In the genomic region with DNA sequence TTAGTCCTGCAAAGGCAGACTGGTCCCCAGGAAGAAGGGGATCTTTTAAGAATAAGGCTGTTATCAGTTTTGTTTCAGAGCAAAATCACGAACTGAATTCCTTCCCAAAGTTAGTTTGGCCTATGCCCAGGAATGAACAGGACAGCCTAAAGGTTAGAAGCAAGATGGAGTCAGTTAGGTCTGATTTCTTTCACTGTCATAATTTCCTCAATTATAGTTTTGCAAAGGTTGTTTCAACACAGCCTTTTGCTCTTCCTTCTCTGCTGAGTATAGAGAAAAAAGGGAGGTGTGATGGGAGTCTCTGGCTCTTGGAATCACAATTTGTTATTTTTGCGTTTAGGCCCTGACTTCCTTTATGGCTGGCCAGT, we compare ENCODE assay signal across 22 cellular contexts. TPM values are rescaled to one million over a fixed set of nuclear protein-coding genes. Genes with fewer than 3 reads are reported as not detected.
DNase-seq lines count a peak whose midpoint lies in the region; ATAC-seq, FAIRE-seq and TF ChIP-seq lines count a peak whose summit lies in the region.
"Had no signal": no experiment of that assay in that cellular context is flagged by ENCODE, and none has a peak within 500 bp of the region (broad histone marks: within the 10 kb centered on the region; RNA-seq: fewer than 3 reads in every experiment).

No MANE protein-coding gene starts in this region.

- no peak for ATAC-seq in gastrocnemius medialis
- no peak for ATAC-seq in HG03280 (IDR thresholded peaks at IDR 0.05; ENCODE audit: unreplicated experiment)
- ATAC-seq: A549, HepG2 had no signal

- no peak overlapping the region for H3K14ac ChIP-seq in H1 (ENCODE audit: insufficient read length)

- peak overlapping the region; percentile 83 for H4K91ac ChIP-seq in H1 (replicated peaks; ENCODE audit: insufficient read length, low read length)

- no peak for TF ChIP-seq POLR2A in H1 (IDR thresholded peaks at IDR 0.05; ENCODE audit: control extremely low read depth in 1 of 2, low read depth in 2 of 2, low read length in 2 of 2)
- TF ChIP-seq POLR2A in gastrocnemius medialis (IDR thresholded peaks at IDR 0.05): no peak

- H3K27me3 ChIP-seq in HUES64 (ENCODE audit: insufficient read depth, low read length) (no peaks in the 10 kb centered on the region), H1 (replicated peaks in 1 of 4; ENCODE audit: control insufficient read depth in 3 of 4, extremely low read depth in 1 of 4, insufficient read depth in 3 of 4, low read length in 3 of 4) (0 out of 7 replicates have a peak, but pooled peaks cover 0 to 1% (median 0%) of the 10 kb centered on the region in 4 experiments), gastrocnemius medialis (no peaks in the 10 kb centered on the region)
- H3K27me3 ChIP-seq: BLaER1 had no signal

- no peak overlapping the region for H2BK12ac ChIP-seq in H1 (ENCODE audit: low read depth, low read length)

- H3K56ac ChIP-seq in H1 (replicated peaks; ENCODE audit: insufficient read length, low read depth, low read length): no peak overlapping the region

- peak overlapping the region; percentile 46 for H3K27ac Mint-ChIP-seq in nephron progenitor cell
- H3K27ac Mint-ChIP-seq: CD14-positive monocyte; CD4-positive, alpha-beta memory T cell had no signal

- peak overlapping the region; percentile 70 for H4K5ac ChIP-seq in H1 (ENCODE audit: insufficient read length, low read depth, low read length)

- POLR2A ChIA-PET in H1 (lab: Charles Lee; ENCODE audit: partially characterized antibody): no interaction called here

- H3K4me1 ChIP-seq in HUES64 (ENCODE audit: insufficient read depth, low read length): peaks cover 32% of the 10 kb centered on the region
- peaks cover 4 to 23% (median 17%) of the 10 kb centered on the region in 4 experiments for H3K4me1 ChIP-seq in H1 (replicated peaks in 1 of 4; ENCODE audit: control insufficient read depth in 3 of 4, insufficient read depth in 4 of 4, low read length in 3 of 4)
- no peaks in the 10 kb centered on the region for H3K4me1 ChIP-seq in gastrocnemius medialis
- H3K4me1 ChIP-seq: HAP-1 had no signal

- H2BK15ac ChIP-seq in H1 (ENCODE audit: low read length): no peak overlapping the region

- H2AFZ ChIP-seq in H1 (ENCODE audit: low read length): no peak overlapping the region

- H3K18ac ChIP-seq in H1 (ENCODE audit: extremely low read depth, low read length): peak overlapping the region; percentile 13; the same call in 1 of the 2 replicates

- no peaks in the 10 kb centered on the region for H3K23me2 ChIP-seq in H1 (ENCODE audit: low read depth, low read length)

- H3K9me3 Mint-ChIP-seq in nephron progenitor cell: peaks cover 14% of the 10 kb centered on the region

- no peaks in the 10 kb centered on the region for H3K36me3 Mint-ChIP-seq in nephron progenitor cell (ENCODE audit: low read depth)
- H3K36me3 Mint-ChIP-seq: CD14-positive monocyte; CD4-positive, alpha-beta memory T cell had no signal

- DNase-seq in H1 (ENCODE audit: low read depth in 1 of 2, low spot score in 2 of 2): no peak
- DNase-seq in nephron progenitor cell: no peak
- no peak for DNase-seq in activated naive CD4-positive, alpha-beta T cell treated with Interleukin-2 at 50 U/mL for 16 hours
- no peak for DNase-seq in gastrocnemius medialis
- DNase-seq in pons (ENCODE audit: low spot score): no peak
- DNase-seq: CD4-positive, alpha-beta memory T cell; DMS153; DMS79; GDM1; GOT3 had no signal

- H3K27me3 Mint-ChIP-seq in nephron progenitor cell (ENCODE audit: low read depth, poor library complexity): no peaks in the 10 kb centered on the region

- no peak overlapping the region for H3K23ac ChIP-seq in H1 (ENCODE audit: insufficient read length)

- H3K36me3 ChIP-seq in HUES64 (ENCODE audit: insufficient read depth, low read length): no peaks in the 10 kb centered on the region
- H3K36me3 ChIP-seq in H1 (ENCODE audit: control insufficient read depth in 2 of 4, insufficient read depth in 4 of 4, low read length in 3 of 4): peaks cover 0 to 6% (median 0%) of the 10 kb centered on the region in 4 experiments; a peak in 2 of 8 replicates
- no peaks in the 10 kb centered on the region for H3K36me3 ChIP-seq in gastrocnemius medialis
- H3K36me3 ChIP-seq: BLaER1, HAP-1 had no signal

- FAIRE-seq in H1 (lab: Jason Lieb, UNC): no peak
- FAIRE-seq: A549, GM12892, GM18507, HepG2 had no signal

- peak overlapping the region; percentile 95 for H2BK120ac ChIP-seq in H1 (replicated peaks; ENCODE audit: low read depth, low read length)

- H3K4me3 Mint-ChIP-seq in nephron progenitor cell: no peak overlapping the region
- H3K4me3 Mint-ChIP-seq: CD14-positive monocyte; CD4-positive, alpha-beta memory T cell had no signal

- no peaks in the 10 kb centered on the region for H3K79me2 ChIP-seq in H1 (ENCODE audit: control insufficient read depth in 1 of 2, insufficient read depth in 2 of 2, low read length in 2 of 2)

- no peak overlapping the region for H3K9ac ChIP-seq in HUES64 (ENCODE audit: low read depth, low read length)
- no peak overlapping the region for H3K9ac ChIP-seq in H1 (replicated peaks in 1 of 4; ENCODE audit: extremely low read depth in 1 of 4, low read depth in 3 of 4, low read length in 3 of 4)
- H3K9ac ChIP-seq: BLaER1, KMS-11 had no signal

- H3K4me1 Mint-ChIP-seq in nephron progenitor cell: peaks cover 47% of the 10 kb centered on the region
- H3K4me1 Mint-ChIP-seq: CD4-positive, alpha-beta memory T cell had no signal

- H3K4me3 ChIP-seq in HUES64 (ENCODE audit: low read length) (no peak overlapping the region), H1 (ENCODE audit: extremely low read depth in 1 of 4, insufficient read depth in 2 of 4, low read depth in 3 of 4, low read length in 4 of 4) (peak overlapping the region in 1 of 4 experiments; percentile 17; a peak in 1 of 8 replicates), gastrocnemius medialis (no peak overlapping the region)
- H3K4me3 ChIP-seq: A549, BLaER1, HAP-1 had no signal

- no peak overlapping the region for H4K8ac ChIP-seq in H1 (ENCODE audit: extremely low read depth, insufficient read depth, low read length)

- TF ChIP-seq CTCF in H1 (IDR thresholded peaks at IDR 0.05; ENCODE audit: control extremely low read depth in 1 of 3, insufficient read depth in 1 of 3, low read depth in 1 of 3, low read length in 3 of 3) (no peak), nephron progenitor cell (IDR thresholded peaks at IDR 0.05) (no peak), gastrocnemius medialis (IDR thresholded peaks at IDR 0.05 in 4 of 5, conservative IDR thresholded peaks at IDR 0.05 in 1 of 5) (no peak)

- in situ Hi-C loops in gastrocnemius medialis (cut with MboI; ENCODE audit: low sequenced_read_pairs in 4 of 4): no loop called here

- H3K9me3 ChIP-seq in HUES64 (ENCODE audit: insufficient read depth, low read depth, low read length) (peaks cover 5% of the 10 kb centered on the region; the same call in 1 of the 2 replicates), H1 (ENCODE audit: insufficient read depth in 2 of 2, low read depth in 1 of 2, low read length in 1 of 2) (peaks cover 9 to 16% of the 10 kb centered on the region in 2 experiments), gastrocnemius medialis (no peaks in the 10 kb centered on the region)
- H3K9me3 ChIP-seq: HAP-1 had no signal

- H3K4ac ChIP-seq in H1 (replicated peaks; ENCODE audit: insufficient read length, low read depth, low read length): no peak overlapping the region

- 90% methylated on average over 2 of the region's 2 CpGs for WGBS in HUES64
- WGBS in H1 (ENCODE audit: extremely low coverage in 1 of 2, insufficient coverage in 1 of 2, insufficient read length in 1 of 2, insufficient replicate concordance in 2 of 2, low coverage in 1 of 2, low lambda C conversion rate in 2 of 2, missing lambda C conversion rate in 1 of 2), 2 experiments: 47% methylated on average over 2 of the region's 2 CpGs; no CpG with 5 or more reads in 1 of the 2 experiments

- no peak for TF ChIP-seq RAD21 in H1 (IDR thresholded peaks at IDR 0.05 in 1 of 2, conservative IDR thresholded peaks at IDR 0.05 in 1 of 2; ENCODE audit: low read depth in 2 of 2, low read length in 2 of 2)

- no peak overlapping the region for H2AK5ac ChIP-seq in H1 (ENCODE audit: low read depth, low read length)

- H3K4me2 ChIP-seq in H1 (ENCODE audit: insufficient read depth in 1 of 2, low read depth in 2 of 2, low read length in 2 of 2): peak overlapping the region; percentile 19 to 34; a peak in 2 of 4 replicates
- H3K4me2 ChIP-seq: A549, BLaER1, KMS-11 had no signal

- CTCF ChIA-PET in H1 (lab: Charles Lee; ENCODE audit: partially characterized antibody): interaction anchor here (1.4 kb wide), 1 partner anchor 65 kb away, joined by 3 read pairs; no protein-coding TSS in a partner anchor

- H2BK20ac ChIP-seq in H1 (ENCODE audit: low read length): peak overlapping the region; percentile 48; the same call in 1 of the 2 replicates

- intact Hi-C loops in gastrocnemius medialis (cut with DNase I; ENCODE audit: low total_unique reads): no loop called here

- H3K27ac ChIP-seq in HUES64 (ENCODE audit: low read depth, low read length): peak overlapping the region; percentile 61; the same call in 1 of the 2 replicates
- H3K27ac ChIP-seq in H1 (ENCODE audit: low read depth, low read length): peak overlapping the region; percentile 12; the same call in 1 of the 2 replicates
- H3K27ac ChIP-seq in gastrocnemius medialis: no peak overlapping the region
- H3K27ac ChIP-seq: A549, BLaER1, HL-60, KMS-11 had no signal

- no peaks in the 10 kb centered on the region for H3K79me1 ChIP-seq in H1 (ENCODE audit: low read depth, low read length)

- H2BK5ac ChIP-seq in H1 (ENCODE audit: low read depth, low read length): no peak overlapping the region; the same call in 1 of the 2 replicates

- H4K20me1 ChIP-seq in H1 (replicated peaks in 1 of 2; ENCODE audit: control insufficient read depth in 1 of 2, insufficient read depth in 2 of 2, low read length in 2 of 2): no peaks in the 10 kb centered on the region
- H4K20me1 ChIP-seq: BLaER1 had no signal

- no peak for TF ChIP-seq EP300 in H1 (IDR thresholded peaks at IDR 0.05; ENCODE audit: borderline replicate concordance in 1 of 2, low read depth in 2 of 2, low read length in 2 of 2)

TF ChIP-seq in H1, 55 proteins besides CTCF, POLR2A, EP300 and RAD21 (continues in another document):
- TF ChIP-seq RFX5 (IDR thresholded peaks at IDR 0.05; ENCODE audit: borderline replicate concordance, low read depth, low read length) (no peak), NANOG (IDR thresholded peaks at IDR 0.05; ENCODE audit: insufficient read depth, low read depth, low read length, poor library complexity, severe bottlenecking) (no peak)

RNA-seq across cellular contexts. Expression of a gene that starts 14.6 kb away (rescaled TPM):
- polyA plus RNA-seq in HUES64 (2013, experiment 1 of 2): not detected
- not detected for polyA plus RNA-seq in HUES64 (2013, experiment 2 of 2)
- 0.09 TPM in 1 of 2 replicates, not detected in the other for total RNA-seq in H1 (2021; fragmentation: NEBNext Ultra II Directional; extraction: Animal tissue kit (Norgen Biotek cat#: 25700))
- polyA plus RNA-seq in H1 (2011; rRNA removed): 0.03 and 0.08 TPM in 2 replicates
- polyA plus RNA-seq in H1 (2011; cell fraction: cytosol; rRNA removed): 0.04 TPM
- 0.03 TPM for polyA plus RNA-seq in H1 (2011; cell fraction: nucleus; rRNA removed)
- polyA plus RNA-seq in H1 (2012, experiment 1 of 2): 0.09 to 0.17 TPM (median 0.10 TPM) in 3 of 4 replicates, not detected in the other
- polyA plus RNA-seq in H1 (2012, experiment 2 of 2): not detected
- not detected for polyA plus RNA-seq in H1 (2013, experiment 1 of 2)
- polyA plus RNA-seq in H1 (2013, experiment 2 of 2): 0.06 TPM
- 0.05 TPM in 1 of 2 replicates, not detected in the other for polyA minus RNA-seq in H1 (2011; rRNA and poly(A)+ RNA removed)
- not detected for polyA minus RNA-seq in H1 (2011; cell fraction: cytosol; rRNA and poly(A)+ RNA removed)
- polyA minus RNA-seq in H1 (2011; cell fraction: nucleus; rRNA and poly(A)+ RNA removed): not detected
- 1 to 10 TPM; 2.0 to 6.1 (median 3.3) TPM for total RNA-seq in gastrocnemius medialis
- total RNA-seq: CD4-positive, alpha-beta memory T cell; HepG2; HT1080 had no signal
- polyA plus RNA-seq: CD14-positive monocyte; CD4-positive, alpha-beta memory T cell; HepG2 had no signal

Comparison
In these comparisons a context has a peak if more than half of its experiments do, and no peak if none do; other contexts are left out.
1. H3K27ac ChIP-seq: peak in HUES64 (single experiment) and H1 (single experiment); none in gastrocnemius medialis (0 of 4).